In the genomic region with DNA sequence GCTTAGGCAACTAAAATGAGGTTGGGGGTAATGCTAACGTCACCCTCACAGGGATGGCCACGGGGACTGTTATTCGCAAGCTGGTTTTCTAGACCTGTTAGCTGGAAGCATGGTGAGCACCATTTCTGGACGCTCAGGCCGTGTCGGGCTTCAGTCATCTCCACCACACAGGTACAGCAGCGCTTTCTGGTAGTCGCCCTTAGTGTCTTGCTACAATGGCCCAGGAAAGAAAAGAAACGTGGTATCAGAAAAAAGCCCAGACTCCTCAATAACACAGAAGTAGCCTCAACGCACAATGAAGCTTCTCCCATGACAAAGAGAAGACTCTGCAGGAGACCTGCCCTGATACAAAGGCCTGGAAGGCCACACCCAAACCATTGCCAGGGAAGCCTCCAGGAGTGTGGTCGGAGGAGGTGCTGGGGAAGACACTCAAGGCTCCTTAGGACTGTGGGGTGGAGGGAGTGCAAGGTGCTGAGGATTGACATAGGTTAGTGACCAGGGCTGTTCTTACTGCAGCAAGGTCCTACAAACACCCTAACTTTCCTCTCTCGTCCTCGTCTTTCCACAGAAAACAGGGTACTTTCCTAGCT, we compare ENCODE assay signal across 1 cellular context.
TF ChIP-seq lines count a peak whose summit lies in the region.

No MANE protein-coding gene starts in this region.

TF ChIP-seq in H1, 55 proteins besides CTCF, POLR2A, EP300 and RAD21:
- TF ChIP-seq JUN (IDR thresholded peaks at IDR 0.05; ENCODE audit: low read depth, low read length) (no peak), MAFK (IDR thresholded peaks at IDR 0.05; ENCODE audit: low read depth, low read length) (no peak), KDM1A (IDR thresholded peaks at IDR 0.05; ENCODE audit: borderline replicate concordance, low read length) (peak; percentile 78; the same call in 1 of the 2 replicates), SP1 (IDR thresholded peaks at IDR 0.05; ENCODE audit: low read depth, low read length) (peak; percentile 46; the same call in 1 of the 2 replicates)
